ENCODE assay signal across 21 cellular contexts in genomic region chr21:43689556-43690337, GRCh38. TPM values are rescaled to one million over a fixed set of nuclear protein-coding genes. Genes with fewer than 3 reads are reported as not detected.
DNase-seq lines count a peak whose midpoint lies in the region; ATAC-seq and TF ChIP-seq lines count a peak whose summit lies in the region.
"Had no signal": no experiment of that assay in that cellular context is flagged by ENCODE, and none has a peak within 500 bp of the region (broad histone marks: within the 10 kb centered on the region; RNA-seq: fewer than 3 reads in every experiment).

No MANE protein-coding gene starts in this region.

- H3K9me3 Mint-ChIP-seq in activated CD4-positive, alpha-beta T cell treated with anti-CD3 and anti-CD28 coated beads, Interleukin-2, amount 10 ng/mL, durations not matched to agents 7 days and 5 days, result no peaks in the 10 kb centered on the region
- no peaks in the 10 kb centered on the region for H3K9me3 Mint-ChIP-seq in dendritic cell treated with granulocyte-macrophage colony-stimulating factor and Interleukin-4, amounts not matched to agents 40 ng/mL and 50 ng/mL, for 4 days
- H3K9me3 Mint-ChIP-seq: HFFc6 had no signal

- no peak for ATAC-seq in HG03108 (IDR thresholded peaks at IDR 0.05; ENCODE audit: unreplicated experiment)

- POLR2A ChIA-PET in activated CD4-positive, alpha-beta T cell treated with anti-CD3 and anti-CD28 coated beads, Interleukin-2, amount 10 ng/mL, durations not matched to agents 7 days and 5 days (lab: Charles Lee), result no interaction called here

- CTCF ChIA-PET in activated CD4-positive, alpha-beta T cell treated with anti-CD3 and anti-CD28 coated beads, Interleukin-2, amount 10 ng/mL, durations not matched to agents 7 days and 5 days (lab: Charles Lee), result interaction anchor here (0.5 kb wide), 1 partner anchor 189 kb away, joined by 3 read pairs; no protein-coding TSS in a partner anchor

- no peak for TF ChIP-seq RAD21 in Ishikawa (IDR thresholded peaks at IDR 0.05; ENCODE audit: low read depth)

- no peak overlapping the region for H3K4me3 Mint-ChIP-seq in activated CD4-positive, alpha-beta T cell treated with anti-CD3 and anti-CD28 coated beads, Interleukin-2, amount 10 ng/mL, durations not matched to agents 7 days and 5 days
- peak overlapping the region; percentile 77 for H3K4me3 Mint-ChIP-seq in dendritic cell treated with granulocyte-macrophage colony-stimulating factor and Interleukin-4, amounts not matched to agents 40 ng/mL and 50 ng/mL, for 4 days
- H3K4me3 Mint-ChIP-seq: HFFc6 had no signal

- peaks cover 39% of the 10 kb centered on the region for H3K36me3 Mint-ChIP-seq in activated CD4-positive, alpha-beta T cell treated with anti-CD3 and anti-CD28 coated beads, Interleukin-2, amount 10 ng/mL, durations not matched to agents 7 days and 5 days (ENCODE audit: low read depth)
- H3K36me3 Mint-ChIP-seq in dendritic cell treated with granulocyte-macrophage colony-stimulating factor and Interleukin-4, amounts not matched to agents 40 ng/mL and 50 ng/mL, for 4 days (ENCODE audit: low read depth), result peaks cover 100% of the 10 kb centered on the region

- peak overlapping the region; percentile 5 for H3K27ac Mint-ChIP-seq in activated CD4-positive, alpha-beta T cell treated with anti-CD3 and anti-CD28 coated beads, Interleukin-2, amount 10 ng/mL, durations not matched to agents 7 days and 5 days
- peak overlapping the region; percentile 90 for H3K27ac Mint-ChIP-seq in dendritic cell treated with granulocyte-macrophage colony-stimulating factor and Interleukin-4, amounts not matched to agents 40 ng/mL and 50 ng/mL, for 4 days
- H3K27ac Mint-ChIP-seq: HFFc6 had no signal

- TF ChIP-seq EP300 in Ishikawa (IDR thresholded peaks at IDR 0.05; ENCODE audit: borderline replicate concordance), result no peak

- H3K27ac ChIP-seq in substantia nigra (ENCODE audit: low read depth, low read length, poor library complexity, severe bottlenecking), result peak overlapping the region; percentile 9
- H3K27ac ChIP-seq: C4-2B, Peyer's patch, SJSA1 had no signal

- H3K4me1 Mint-ChIP-seq in activated CD4-positive, alpha-beta T cell treated with anti-CD3 and anti-CD28 coated beads, Interleukin-2, amount 10 ng/mL, durations not matched to agents 7 days and 5 days, result peaks cover 2% of the 10 kb centered on the region
- H3K4me1 Mint-ChIP-seq in dendritic cell treated with granulocyte-macrophage colony-stimulating factor and Interleukin-4, amounts not matched to agents 40 ng/mL and 50 ng/mL, for 4 days (ENCODE audit: low read depth), result peaks cover 80% of the 10 kb centered on the region

- intact Hi-C loops in dendritic cell treated with granulocyte-macrophage colony-stimulating factor and Interleukin-4, amounts not matched to agents 40 ng/mL and 50 ng/mL, for 4 days (cut with micrococcal nuclease), result no loop called here

- DNase-seq in activated CD4-positive, alpha-beta T cell treated with anti-CD3 and anti-CD28 coated beads, Interleukin-2, amount 10 ng/mL, durations not matched to agents 7 days and 5 days, result no peak
- DNase-seq in activated CD4-positive, alpha-beta T cell treated with anti-CD3 and anti-CD28 coated beads for 1 hour, result no peak
- DNase-seq in substantia nigra (lab: John Stamatoyannopoulos, UW), result peak in 1 of 49 donors; percentile 15
- DNase-seq in 8988T, result no peak
- DNase-seq: GDM1; HFFc6; KBM-7; MM.1S; NCI-H1048; NCI-H1417 treated with DMSO at 0.1 percent for 48 hours; NCI-H1930; NCI-H226; NCI-H510A treated with DMSO at 0.1 percent for 48 hours; NCI-H774; NK-92 treated with Interleukin-12 subunit alpha and Interleukin-12 subunit beta, amount 100 ng/mL, for 24 hours; Peyer's patch had no signal

- H3K27me3 Mint-ChIP-seq in activated CD4-positive, alpha-beta T cell treated with anti-CD3 and anti-CD28 coated beads, Interleukin-2, amount 10 ng/mL, durations not matched to agents 7 days and 5 days, result no peaks in the 10 kb centered on the region
- no peaks in the 10 kb centered on the region for H3K27me3 Mint-ChIP-seq in dendritic cell treated with granulocyte-macrophage colony-stimulating factor and Interleukin-4, amounts not matched to agents 40 ng/mL and 50 ng/mL, for 4 days

TF ChIP-seq in Ishikawa, 13 proteins besides CTCF, POLR2A, EP300 and RAD21:
- 0 out of 2 replicates have a peak, but pooled peaks have one; percentile 14 for TF ChIP-seq NFIC (IDR thresholded peaks at IDR 0.05)
- TF ChIP-seq, protein P1, sequence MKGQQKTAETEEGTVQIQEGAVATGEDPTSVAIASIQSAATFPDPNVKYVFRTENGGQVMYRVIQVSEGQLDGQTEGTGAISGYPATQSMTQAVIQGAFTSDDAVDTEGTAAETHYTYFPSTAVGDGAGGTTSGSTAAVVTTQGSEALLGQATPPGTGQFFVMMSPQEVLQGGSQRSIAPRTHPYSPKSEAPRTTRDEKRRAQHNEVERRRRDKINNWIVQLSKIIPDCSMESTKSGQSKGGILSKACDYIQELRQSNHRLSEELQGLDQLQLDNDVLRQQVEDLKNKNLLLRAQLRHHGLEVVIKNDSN (IDR thresholded peaks at IDR 0.05), result no peak
- TF ChIP-seq REST (IDR thresholded peaks at IDR 0.05; ENCODE audit: low read depth), result no peak

RNA-seq across cellular contexts. Expression of gene PDXK, which starts 29.2 kb away (rescaled TPM):
- total RNA-seq in activated CD4-positive, alpha-beta T cell treated with anti-CD3 and anti-CD28 coated beads, Interleukin-2, amount 10 ng/mL, durations not matched to agents 7 days and 5 days, result 10 to 100 TPM; 74.0 to 81.4 TPM

RNA-seq across cellular contexts. Expression of gene RRP1B, which starts 30.4 kb away (rescaled TPM):
- 10 to 100 TPM; 47.7 to 48.1 TPM for total RNA-seq in activated CD4-positive, alpha-beta T cell treated with anti-CD3 and anti-CD28 coated beads, Interleukin-2, amount 10 ng/mL, durations not matched to agents 7 days and 5 days

RNA-seq across cellular contexts. Expression of gene HSF2BP, which starts 30.5 kb away (rescaled TPM):
- total RNA-seq in activated CD4-positive, alpha-beta T cell treated with anti-CD3 and anti-CD28 coated beads, Interleukin-2, amount 10 ng/mL, durations not matched to agents 7 days and 5 days, result under 1 TPM; 0.56 to 0.72 TPM
